ENCODE assay signal across 14 cellular contexts in the genomic region with DNA sequence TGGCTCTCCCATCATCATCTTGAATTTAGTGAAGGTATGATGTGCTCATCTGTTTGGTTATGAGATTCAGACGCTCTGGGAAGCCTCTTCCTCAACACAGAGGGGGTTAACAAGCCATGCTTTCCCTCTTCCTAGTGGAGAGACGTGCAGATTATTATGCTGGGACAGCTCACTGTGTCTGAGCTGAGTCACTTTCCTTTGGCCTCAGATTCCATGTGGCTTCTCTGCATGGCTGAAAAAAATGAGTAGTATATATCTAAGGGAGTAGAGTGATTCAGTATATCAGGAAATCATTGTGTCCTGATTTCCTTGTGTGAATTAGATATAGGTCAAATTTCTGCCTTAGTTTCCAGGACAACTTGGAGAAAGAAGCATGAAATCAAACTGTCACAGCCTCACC. TPM values are rescaled to one million over a fixed set of nuclear protein-coding genes. Genes with fewer than 3 reads are reported as not detected.
DNase-seq lines count a peak whose midpoint lies in the region; ATAC-seq and TF ChIP-seq lines count a peak whose summit lies in the region.
"Had no signal": no experiment of that assay in that cellular context is flagged by ENCODE, and none has a peak within 500 bp of the region (broad histone marks: within the 10 kb centered on the region; RNA-seq: fewer than 3 reads in every experiment).

No MANE protein-coding gene starts in this region.

- peaks cover 5% of the 10 kb centered on the region for H3K4me1 ChIP-seq in mesenchymal stem cell (ENCODE audit: control insufficient read depth, insufficient read depth, low read depth, low read length)
- no peaks in the 10 kb centered on the region for H3K4me1 ChIP-seq in mucosa of descending colon (ENCODE audit: low read depth)
- H3K4me1 ChIP-seq: colonic mucosa, lower lobe of right lung had no signal

- H3K4me1 Mint-ChIP-seq in chondrocyte (ENCODE audit: low read depth) = peaks cover 9% of the 10 kb centered on the region
- peaks cover 3% of the 10 kb centered on the region for H3K4me1 Mint-ChIP-seq in WTC11

- H3K27ac Mint-ChIP-seq in chondrocyte (ENCODE audit: unreplicated experiment) = peak overlapping the region; percentile 57
- H3K27ac Mint-ChIP-seq in WTC11 = no peak overlapping the region
- H3K27ac Mint-ChIP-seq: activated CD8-positive, alpha-beta T cell treated with anti-CD3 and anti-CD28 coated beads for 36 hours; T-helper 2 cell treated with Interferon-gamma antibody and Interleukin-4, amounts not matched to agents 5 μg/mL and 100 μg/mL, for 36 hours had no signal

- H3K9me3 ChIP-seq in mesenchymal stem cell (ENCODE audit: control insufficient read depth, low read length) (no peaks in the 10 kb centered on the region), mucosa of descending colon (no peaks in the 10 kb centered on the region)
- H3K9me3 ChIP-seq: colonic mucosa, lower lobe of right lung had no signal

- H3K9me3 Mint-ChIP-seq in chondrocyte (ENCODE audit: low read depth) = peaks cover 2% of the 10 kb centered on the region
- H3K9me3 Mint-ChIP-seq in WTC11 = peaks cover 8% of the 10 kb centered on the region; the same call in 1 of the 2 replicates
- H3K9me3 Mint-ChIP-seq: activated CD8-positive, alpha-beta T cell treated with anti-CD3 and anti-CD28 coated beads for 36 hours had no signal

- no peak for TF ChIP-seq CTCF in BJ (IDR thresholded peaks at IDR 0.05; ENCODE audit: insufficient read depth, low read depth, low read length)
- TF ChIP-seq CTCF in chondrocyte (IDR thresholded peaks at IDR 0.05) = no peak
- TF ChIP-seq CTCF in mucosa of descending colon (IDR thresholded peaks at IDR 0.05) = no peak
- no peak for TF ChIP-seq CTCF in WTC11 (IDR thresholded peaks at IDR 0.05)

- H3K4ac ChIP-seq in mesenchymal stem cell (ENCODE audit: low read depth in 1 of 2, low read length in 2 of 2) = no peak overlapping the region

- H3K27ac ChIP-seq in mesenchymal stem cell (ENCODE audit: low read length, poor library complexity, severe bottlenecking) = peak overlapping the region; percentile 28
- H3K27ac ChIP-seq: C4-2B, colonic mucosa, lower lobe of right lung had no signal

- H3K23ac ChIP-seq in mesenchymal stem cell (ENCODE audit: low read length in 2 of 2) = no peak overlapping the region

- no peak overlapping the region for H3K4me3 Mint-ChIP-seq in chondrocyte (ENCODE audit: unreplicated experiment)
- no peak overlapping the region for H3K4me3 Mint-ChIP-seq in WTC11
- H3K4me3 Mint-ChIP-seq: activated CD8-positive, alpha-beta T cell treated with anti-CD3 and anti-CD28 coated beads for 36 hours; T-helper 2 cell treated with Interferon-gamma antibody and Interleukin-4, amounts not matched to agents 5 μg/mL and 100 μg/mL, for 36 hours had no signal

- H3K4me2 ChIP-seq in mesenchymal stem cell (ENCODE audit: low read length, poor library complexity, severe bottlenecking) = no peak overlapping the region

- H2AFZ ChIP-seq in mesenchymal stem cell (ENCODE audit: low read depth, low read length) = no peak overlapping the region

- H3K4me3 ChIP-seq in BJ (ENCODE audit: low read depth, low read length) = no peak overlapping the region
- H3K4me3 ChIP-seq in mesenchymal stem cell (ENCODE audit: insufficient read depth in 1 of 2, low read depth in 1 of 2, low read length in 2 of 2) = no peak overlapping the region
- no peak overlapping the region for H3K4me3 ChIP-seq in mucosa of descending colon
- H3K4me3 ChIP-seq: colonic mucosa, lower lobe of right lung had no signal

- ATAC-seq in mucosa of descending colon (no peak), WTC11 (no peak)
- ATAC-seq: activated CD8-positive, alpha-beta T cell treated with anti-CD3 and anti-CD28 coated beads for 36 hours; lower lobe of right lung had no signal

- peak overlapping the region in 1 of 2 experiments; percentile 23 for H2BK12ac ChIP-seq in mesenchymal stem cell (ENCODE audit: low read length in 2 of 2)

- H3K27me3 ChIP-seq in BJ (ENCODE audit: control insufficient read depth, insufficient read depth, low read length) = no peaks in the 10 kb centered on the region
- no peaks in the 10 kb centered on the region for H3K27me3 ChIP-seq in mesenchymal stem cell (ENCODE audit: control insufficient read depth in 1 of 2, insufficient read depth in 1 of 2, low read length in 2 of 2)
- H3K27me3 ChIP-seq: colonic mucosa had no signal

- H3K18ac ChIP-seq in mesenchymal stem cell (ENCODE audit: low read depth in 1 of 2, low read length in 2 of 2) = no peak overlapping the region

- WGBS in mesenchymal stem cell = 13% methylated on average over 2 of the region's 2 CpGs

- no peak overlapping the region for H2AK5ac ChIP-seq in mesenchymal stem cell (ENCODE audit: low read length, severe bottlenecking)

- no peak overlapping the region for H3K14ac ChIP-seq in mesenchymal stem cell (ENCODE audit: low read length in 2 of 2)

- DNase-seq in BJ (ENCODE audit: low read depth) (peak; percentile 43), LHCN-M2 (ENCODE audit: low read depth) (peak; percentile 76), chondrocyte (ENCODE audit: low spot score) (no peak), mesenchymal stem cell (peak; percentile 56), iPS-NIHi11 (ENCODE audit: low spot score) (no peak), mucosa of descending colon (no peak), WTC11 (ENCODE audit: low spot score) (no peak)
- DNase-seq in activated CD4-positive, alpha-beta T cell treated with anti-CD3 and anti-CD28 coated beads for 48 hours = no peak
- DNase-seq: activated CD8-positive, alpha-beta T cell treated with anti-CD3 and anti-CD28 coated beads for 36 hours; activated naive CD4-positive, alpha-beta T cell treated with Interleukin-2 at 50 U/mL for 16 hours; colonic mucosa; lower lobe of right lung had no signal

- peak overlapping the region; percentile 52 for H3K9ac ChIP-seq in mesenchymal stem cell (ENCODE audit: low read length)

- H2BK120ac ChIP-seq in mesenchymal stem cell (ENCODE audit: low read depth, low read length) = no peak overlapping the region

- H4K91ac ChIP-seq in mesenchymal stem cell (ENCODE audit: low read length) = no peak overlapping the region

- H3K36me3 ChIP-seq in BJ (ENCODE audit: control insufficient read depth, insufficient read depth, low read length) (no peaks in the 10 kb centered on the region), mesenchymal stem cell (ENCODE audit: control insufficient read depth in 1 of 2, insufficient read depth in 2 of 2, low read depth in 1 of 2, low read length in 2 of 2) (peaks cover 0 to 12% of the 10 kb centered on the region in 2 experiments), mucosa of descending colon (ENCODE audit: low read depth) (no peaks in the 10 kb centered on the region)
- H3K36me3 ChIP-seq: colonic mucosa had no signal

- CTCF ChIA-PET in BJ (lab: Yijun Ruan, JAX) (interaction anchor here (0.6 kb wide), 1 partner anchor 67 kb away, joined by 3 read pairs; no protein-coding TSS in a partner anchor), WTC11 (lab: Charles Lee) (no interaction called here)

- POLR2A ChIA-PET in BJ (lab: Charles Lee) (no interaction called here), WTC11 (lab: Charles Lee) (no interaction called here)

- H2BK15ac ChIP-seq in mesenchymal stem cell (ENCODE audit: low read depth, poor library complexity, severe bottlenecking) = no peak overlapping the region

- peaks cover 8% of the 10 kb centered on the region for H3K79me1 ChIP-seq in mesenchymal stem cell (replicated peaks; ENCODE audit: low read length, poor library complexity, severe bottlenecking)

- intact Hi-C loops in mucosa of descending colon (cut with DNase I, micrococcal nuclease) = no loop called here

- H3K27me3 Mint-ChIP-seq in chondrocyte (ENCODE audit: low read depth) = no peaks in the 10 kb centered on the region
- H3K27me3 Mint-ChIP-seq in WTC11 (ENCODE audit: low read depth) = no peaks in the 10 kb centered on the region
- H3K27me3 Mint-ChIP-seq: activated CD8-positive, alpha-beta T cell treated with anti-CD3 and anti-CD28 coated beads for 36 hours had no signal

- H2BK5ac ChIP-seq in mesenchymal stem cell (ENCODE audit: low read depth, low read length, poor library complexity, severe bottlenecking) = no peak overlapping the region

- H3K36me3 Mint-ChIP-seq in chondrocyte (ENCODE audit: low read depth) (peaks cover 8% of the 10 kb centered on the region), WTC11 (peaks cover 28% of the 10 kb centered on the region)

- no peak overlapping the region for H4K8ac ChIP-seq in mesenchymal stem cell (ENCODE audit: low read length)

TF ChIP-seq in WTC11, 78 proteins besides CTCF, POLR2A, EP300 and RAD21 (continues in another document):
- TF ChIP-seq CREB1 (CRISPR knock-in tag; IDR thresholded peaks at IDR 0.05) (no peak), IRF2 (CRISPR knock-in tag; IDR thresholded peaks at IDR 0.05; ENCODE audit: borderline replicate concordance, low read depth) (no peak), MYBL2 (CRISPR knock-in tag; IDR thresholded peaks at IDR 0.05) (no peak), JUN (CRISPR knock-in tag; IDR thresholded peaks at IDR 0.05) (no peak)

RNA-seq across cellular contexts. Expression of a gene that starts 52.6 kb away (rescaled TPM):
- polyA plus RNA-seq in BJ (2011; rRNA removed) = 11.2 and 20.9 TPM in 2 replicates
- polyA minus RNA-seq in BJ (2011; rRNA and poly(A)+ RNA removed) = 9.8 and 10.0 TPM in 2 replicates
- 8.7 and 15.7 TPM in 2 replicates for total RNA-seq in LHCN-M2 (2014; rRNA removed)
- 8.0 TPM for polyA plus RNA-seq in LHCN-M2 (2012)
- total RNA-seq in chondrocyte = 10.4 to 14.1 TPM (median 13.0 TPM) in 3 replicates
- polyA plus RNA-seq in mesenchymal stem cell (2013, experiment 1 of 2) = 7.7 TPM
- 7.8 TPM for polyA plus RNA-seq in mesenchymal stem cell (2013, experiment 2 of 2)
- total RNA-seq in mucosa of descending colon = 10 to 100 TPM; 14.9 to 18.6 (median 15.9) TPM
- total RNA-seq in WTC11 (2021) = 21.3 to 24.8 TPM (median 24.3 TPM) in 3 replicates

RNA-seq across cellular contexts. Expression of a gene that starts 52.7 kb away (rescaled TPM):
- polyA plus RNA-seq in BJ (2011; rRNA removed) = 1.3 and 3.1 TPM in 2 replicates
- polyA minus RNA-seq in BJ (2011; rRNA and poly(A)+ RNA removed) = 0.66 and 0.77 TPM in 2 replicates
- total RNA-seq in LHCN-M2 (2014; rRNA removed) (1.2 and 1.9 TPM in 2 replicates), chondrocyte (3.4 to 4.5 TPM (median 4.4 TPM) in 3 replicates), mucosa of descending colon (10 to 100 TPM in 2 of 3 donors, 1 to 10 TPM in 1; 7.2 to 15.0 (median 10.9) TPM), WTC11 (2021) (3.7 to 4.6 TPM (median 4.3 TPM) in 3 replicates)
- polyA plus RNA-seq in LHCN-M2 (2012) = 0.95 TPM
- polyA plus RNA-seq in mesenchymal stem cell (2013, experiment 1 of 2) = 1.9 TPM
- polyA plus RNA-seq in mesenchymal stem cell (2013, experiment 2 of 2) = 2.3 TPM

Comparison
In these comparisons a context has a peak if more than half of its experiments do, and no peak if none do; other contexts are left out.
1. DNase-seq: peak in BJ (single experiment), LHCN-M2 (single experiment) and mesenchymal stem cell (single experiment); none in chondrocyte (single experiment), iPS-NIHi11 (single experiment), mucosa of descending colon (0 of 3), WTC11 (single experiment) and activated CD4-positive, alpha-beta T cell treated with anti-CD3 and anti-CD28 coated beads for 48 hours (single experiment).